In the genomic region with DNA sequence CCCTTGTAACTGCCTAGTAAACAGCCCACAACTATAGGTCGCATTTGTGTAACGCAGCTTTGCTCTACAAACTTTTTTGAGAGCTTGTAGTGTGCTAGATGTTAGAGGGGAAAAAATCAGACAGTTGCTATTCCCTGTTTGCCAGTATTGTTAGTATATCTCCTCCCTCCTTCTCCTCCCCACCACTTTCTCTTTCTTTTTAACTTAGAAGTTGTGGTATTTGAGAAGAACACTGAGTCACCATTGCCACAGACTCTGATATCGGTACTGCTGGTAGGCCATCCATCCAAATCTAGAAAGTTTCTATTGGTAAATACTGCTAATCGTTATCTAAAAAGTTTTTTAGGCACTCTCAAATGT, we compare ENCODE assay signal across 8 cellular contexts. TPM values are rescaled to one million over a fixed set of nuclear protein-coding genes. Genes with fewer than 3 reads are reported as not detected.
DNase-seq lines count a peak whose midpoint lies in the region; ATAC-seq and TF ChIP-seq lines count a peak whose summit lies in the region.

No MANE protein-coding gene starts in this region.

- H3K27ac ChIP-seq in VCaP = peak overlapping the region; percentile 85

- no peak for TF ChIP-seq CTCF in VCaP (conservative IDR thresholded peaks at IDR 0.05)

- DNase-seq in A172 (ENCODE audit: low spot score) (peak; percentile 32), fibroblast of peridontal ligament (ENCODE audit: extremely low read depth) (peak; percentile 77), renal cortical epithelial cell (ENCODE audit: low read depth) (peak; percentile 72), SK-N-DZ (ENCODE audit: low spot score) (no peak), putamen (ENCODE audit: low spot score) (no peak)

- ATAC-seq in GM18858 (IDR thresholded peaks at IDR 0.05; ENCODE audit: unreplicated experiment) (peak; percentile 21), HG03135 (IDR thresholded peaks at IDR 0.05; ENCODE audit: unreplicated experiment) (peak; percentile 27)

RNA-seq across cellular contexts. Expression of gene POMP, which starts 0.7 kb away (rescaled TPM):
- 135 and 234 TPM in 2 replicates for total RNA-seq in A172 (2014; rRNA removed; shearing (Covaris generic))
- total RNA-seq in renal cortical epithelial cell = 102 and 204 TPM in 2 replicates
- 73.4 and 83.5 TPM in 2 replicates for polyA plus RNA-seq in SK-N-DZ (2014; cell fraction: cytosol; rRNA removed)
- polyA plus RNA-seq in SK-N-DZ (2014; cell fraction: nucleus; rRNA removed) = 43.1 and 71.6 TPM in 2 replicates

RNA-seq across cellular contexts. Expression of gene SLC46A3, which starts 59.2 kb away (rescaled TPM):
- total RNA-seq in A172 (2014; rRNA removed; shearing (Covaris generic)) = 26.7 and 28.3 TPM in 2 replicates
- total RNA-seq in renal cortical epithelial cell = 8.5 and 22.1 TPM in 2 replicates
- polyA plus RNA-seq in SK-N-DZ (2014; cell fraction: cytosol; rRNA removed) = 0.05 and 0.43 TPM in 2 replicates
- polyA plus RNA-seq in SK-N-DZ (2014; cell fraction: nucleus; rRNA removed) = 0.09 and 0.65 TPM in 2 replicates

Comparison
In these comparisons a context has a peak if more than half of its experiments do, and no peak if none do; other contexts are left out.
1. DNase-seq: peak in A172 (single experiment), fibroblast of peridontal ligament (single experiment) and renal cortical epithelial cell (single experiment); none in SK-N-DZ (single experiment) and putamen (single experiment).